In the genomic region with DNA sequence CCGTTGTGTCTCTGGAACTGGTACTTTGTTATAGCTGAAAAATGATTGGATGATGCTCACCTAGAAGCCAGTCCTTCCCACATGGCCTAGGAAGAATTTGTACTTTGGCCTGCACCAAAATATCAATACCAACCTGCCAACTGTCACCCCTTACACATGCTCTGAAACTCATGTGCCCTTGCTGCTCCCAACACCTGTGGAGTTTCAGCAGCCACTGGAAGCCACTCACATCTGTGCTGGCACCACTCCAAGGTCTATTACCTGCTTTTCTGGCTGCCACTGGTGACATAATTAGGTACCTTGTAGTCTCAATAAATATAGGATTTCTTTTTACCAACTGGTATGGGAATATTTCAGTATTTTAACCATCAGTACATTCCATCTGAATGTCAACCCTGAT, we compare ENCODE assay signal across 16 cellular contexts.
A peak's percentile ranks its signal among the peaks of the same experiment; 100 is the strongest.
DNase-seq lines count a peak whose midpoint lies in the region; ATAC-seq and TF ChIP-seq lines count a peak whose summit lies in the region.
"Had no signal": no experiment of that assay in that cellular context is flagged by ENCODE, and none has a peak within 500 bp of the region (broad histone marks: within the 10 kb centered on the region; RNA-seq: fewer than 3 reads in every experiment).

No MANE protein-coding gene starts in this region.

- H3K9me3 ChIP-seq in transverse colon, result peaks cover 0 to 3% of the 10 kb centered on the region in 2 donors

- in situ Hi-C loops in transverse colon (cut with MboI; ENCODE audit: low pct_ligation_motif_present in 1 of 4, low pct_unique_long_range_greater_than_20kb in 1 of 4, low sequenced_read_pairs in 3 of 4), result no loop called here

- H3K4me1 ChIP-seq in transverse colon (no peaks in the 10 kb centered on the region), foreskin keratinocyte (no peaks in the 10 kb centered on the region)
- H3K4me1 ChIP-seq: BLaER1 treated with 17β-estradiol and CSF1 and Interleukin-3, amounts not matched to agents 10 nM and 100 nM had no signal

- no peak for ATAC-seq in foreskin keratinocyte
- ATAC-seq in natural killer cell treated with Interleukin-12 subunit alpha and Interleukin-12 subunit beta and Interleukin-15 and Interleukin-18, amount 100 ng/mL, for 72 hours, result no peak
- ATAC-seq: GM12878 had no signal

- no peak overlapping the region for H3K27ac Mint-ChIP-seq in natural killer cell treated with Interleukin-12 subunit alpha and Interleukin-12 subunit beta and Interleukin-15 and Interleukin-18, amount 100 ng/mL, for 72 hours
- H3K27ac Mint-ChIP-seq: IgD-negative memory B cell had no signal

- H3K27me3 ChIP-seq in transverse colon, result no peaks in the 10 kb centered on the region
- no peaks in the 10 kb centered on the region for H3K27me3 ChIP-seq in foreskin keratinocyte
- H3K27me3 ChIP-seq: BLaER1 treated with 17β-estradiol and CSF1 and Interleukin-3, amounts not matched to agents 10 nM and 100 nM had no signal

- 90 to 100% methylated on average over 1 of the region's 1 CpG for WGBS in transverse colon (ENCODE audit: low coverage in 1 of 2), 2 donors

- intact Hi-C loops in transverse colon (cut with DNase I; ENCODE audit: low total_unique reads), result no loop called here

- H3K27ac ChIP-seq in transverse colon (no peak overlapping the region), foreskin keratinocyte (no peak overlapping the region)
- H3K27ac ChIP-seq: BLaER1 treated with 17β-estradiol and CSF1 and Interleukin-3, amounts not matched to agents 10 nM and 100 nM; PC-9 had no signal

- TF ChIP-seq POLR2A in transverse colon (IDR thresholded peaks at IDR 0.05), result no peak

- H3K4me1 Mint-ChIP-seq in natural killer cell treated with Interleukin-12 subunit alpha and Interleukin-12 subunit beta and Interleukin-15 and Interleukin-18, amount 100 ng/mL, for 72 hours (ENCODE audit: low read depth in 2 of 2), result no peaks in the 10 kb centered on the region
- H3K4me1 Mint-ChIP-seq: IgD-negative memory B cell had no signal

- H3K4me3 Mint-ChIP-seq in natural killer cell treated with Interleukin-12 subunit alpha and Interleukin-12 subunit beta and Interleukin-15 and Interleukin-18, amount 100 ng/mL, for 72 hours, result no peak overlapping the region
- H3K4me3 Mint-ChIP-seq: IgD-negative memory B cell had no signal

- no peaks in the 10 kb centered on the region for H3K27me3 Mint-ChIP-seq in natural killer cell treated with Interleukin-12 subunit alpha and Interleukin-12 subunit beta and Interleukin-15 and Interleukin-18, amount 100 ng/mL, for 72 hours
- H3K27me3 Mint-ChIP-seq: IgD-negative memory B cell had no signal

- no peaks in the 10 kb centered on the region for H3K36me3 ChIP-seq in transverse colon
- H3K36me3 ChIP-seq: BLaER1 treated with 17β-estradiol and CSF1 and Interleukin-3, amounts not matched to agents 10 nM and 100 nM had no signal

- H3K9me3 Mint-ChIP-seq in natural killer cell treated with Interleukin-12 subunit alpha and Interleukin-12 subunit beta and Interleukin-15 and Interleukin-18, amount 100 ng/mL, for 72 hours, result peaks cover 11% of the 10 kb centered on the region

- DNase-seq in NCI-H2107 treated with DMSO at 0.1 percent for 48 hours (lab: John Stamatoyannopoulos, UW; ENCODE audit: unreplicated experiment), result peak; percentile 42
- DNase-seq in NCI-H2107 (lab: John Stamatoyannopoulos, UW), result no peak
- DNase-seq in NCI-H2081 treated with DMSO at 0.1 percent for 48 hours (lab: John Stamatoyannopoulos, UW), result peak; percentile 5
- DNase-seq in NCI-H748 treated with DMSO at 0.1 percent for 48 hours (lab: John Stamatoyannopoulos, UW), result peak; percentile 38
- DNase-seq in transverse colon, result peak; percentile 19
- DNase-seq in LoVo (ENCODE audit: low spot score), result no peak
- DNase-seq in foreskin keratinocyte, result no peak
- DNase-seq in natural killer cell treated with Interleukin-12 subunit alpha and Interleukin-12 subunit beta and Interleukin-15 and Interleukin-18, amount 100 ng/mL, for 72 hours (ENCODE audit: low spot score), result no peak
- DNase-seq: HCEC 1CT, MV-4-11, NCI-H187 treated with DMSO at 0.1 percent for 48 hours, NCI-H524, PC-9 had no signal

- TF ChIP-seq CTCF in transverse colon (IDR thresholded peaks at IDR 0.05) (no peak), foreskin keratinocyte (conservative IDR thresholded peaks at IDR 0.05) (no peak)

- TF ChIP-seq EP300 in transverse colon (IDR thresholded peaks at IDR 0.05; ENCODE audit: low read depth), result no peak

- H3K36me3 Mint-ChIP-seq in natural killer cell treated with Interleukin-12 subunit alpha and Interleukin-12 subunit beta and Interleukin-15 and Interleukin-18, amount 100 ng/mL, for 72 hours, result no peaks in the 10 kb centered on the region
- H3K36me3 Mint-ChIP-seq: IgD-negative memory B cell had no signal

- H3K4me3 ChIP-seq in transverse colon, result no peak overlapping the region
- H3K4me3 ChIP-seq: BLaER1 treated with 17β-estradiol and CSF1 and Interleukin-3, amounts not matched to agents 10 nM and 100 nM; GM12878; PC-9 had no signal

Comparison
In these comparisons a context has a peak if more than half of its experiments do, and no peak if none do; other contexts are left out.
1. DNase-seq: peak in NCI-H2107 treated with DMSO at 0.1 percent for 48 hours (single experiment), NCI-H2081 treated with DMSO at 0.1 percent for 48 hours (single experiment), NCI-H748 treated with DMSO at 0.1 percent for 48 hours (single experiment) and transverse colon (single experiment); none in NCI-H2107 (single experiment), LoVo (single experiment), foreskin keratinocyte (0 of 2) and natural killer cell treated with Interleukin-12 subunit alpha and Interleukin-12 subunit beta and Interleukin-15 and Interleukin-18, amount 100 ng/mL, for 72 hours (single experiment).